ENCODE assay signal across 8 cellular contexts in the genomic region with DNA sequence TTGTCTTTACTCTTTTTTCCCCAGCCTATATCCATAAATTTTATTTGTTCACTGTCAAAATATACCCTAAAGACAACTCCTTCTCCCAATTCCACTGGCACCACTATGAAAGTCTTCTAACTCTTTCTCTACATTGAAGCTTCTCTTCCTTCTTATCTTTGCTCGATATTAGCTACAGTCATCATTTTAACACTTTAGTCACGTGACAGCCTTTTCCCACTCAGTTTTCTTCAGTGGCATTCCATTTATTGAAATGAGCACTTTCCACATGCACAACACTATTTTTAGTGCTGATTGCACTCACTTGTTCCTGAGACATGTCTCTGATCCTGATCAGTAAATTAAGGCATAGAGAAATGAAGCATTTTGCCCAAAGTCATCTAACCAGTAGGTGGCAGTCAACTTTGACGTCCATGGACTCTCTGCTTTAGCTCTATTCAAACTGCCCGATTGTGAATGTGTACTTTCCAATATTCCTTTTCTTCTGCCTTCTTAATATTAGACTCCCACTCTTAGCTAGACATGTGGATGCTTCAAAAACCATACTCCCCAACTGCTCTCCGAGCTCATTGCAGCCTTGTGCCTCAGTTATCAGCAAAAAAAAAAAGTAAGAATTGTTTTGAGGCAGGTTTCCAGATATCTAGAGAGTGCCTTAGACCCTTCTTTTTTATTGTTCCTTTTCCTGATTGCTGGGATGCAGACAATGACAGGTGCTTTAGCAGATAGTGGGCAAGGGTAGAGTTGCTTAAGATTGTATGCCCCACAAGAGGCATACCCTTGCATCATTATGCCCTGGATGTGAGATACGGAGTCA.
A peak's percentile ranks its signal among the peaks of the same experiment; 100 is the strongest.
DNase-seq lines count a peak whose midpoint lies in the region; ATAC-seq and TF ChIP-seq lines count a peak whose summit lies in the region.

No MANE protein-coding gene starts in this region.

- H3K4me1 Mint-ChIP-seq in MCF 10A (ENCODE audit: insufficient read depth, unreplicated experiment), result peaks cover 5% of the 10 kb centered on the region

- TF ChIP-seq CTCF in MCF 10A (IDR thresholded peaks at IDR 0.05; ENCODE audit: unreplicated experiment), result peak; percentile 57
- peak in 1 of 3 donors; percentile 9 for TF ChIP-seq CTCF in breast epithelium (IDR thresholded peaks at IDR 0.05)
- TF ChIP-seq CTCF in body of pancreas (IDR thresholded peaks at IDR 0.05), result peak in 6 of 7 experiments; percentile 17 to 40 (median 31)
- TF ChIP-seq CTCF in mucosa of descending colon (IDR thresholded peaks at IDR 0.05), result no peak
- TF ChIP-seq CTCF in spleen (IDR thresholded peaks at IDR 0.05 in 8 of 11, conservative IDR thresholded peaks at IDR 0.05 in 3 of 11), result no peak

- H3K27me3 ChIP-seq in breast epithelium (peaks cover 0 to 3% of the 10 kb centered on the region in 2 donors), body of pancreas (no peaks in the 10 kb centered on the region), spleen (replicated peaks in 1 of 7) (no peaks in the 10 kb centered on the region)

- H3K27ac ChIP-seq in breast epithelium, result no peak overlapping the region
- H3K27ac ChIP-seq in body of pancreas, result no peak overlapping the region
- H3K27ac ChIP-seq in spleen, result no peak overlapping the region

- no peaks in the 10 kb centered on the region for H3K9me3 ChIP-seq in breast epithelium
- no peaks in the 10 kb centered on the region for H3K9me3 ChIP-seq in body of pancreas
- no peaks in the 10 kb centered on the region for H3K9me3 ChIP-seq in mucosa of descending colon
- no peaks in the 10 kb centered on the region for H3K9me3 ChIP-seq in spleen

- no peak overlapping the region for H3K27ac Mint-ChIP-seq in MCF 10A (ENCODE audit: low read depth, unreplicated experiment)

- BruUV-seq in MCF 10A (replicated peaks; lab: Mats Ljungman, UMichigan), result no TSS peak

- DNase-seq in MCF 10A (ENCODE audit: unreplicated experiment) (peak; percentile 51), breast epithelium (ENCODE audit: low spot score in 2 of 2) (no peak), NCI-H146 treated with DMSO at 0.1 percent for 48 hours (lab: John Stamatoyannopoulos, UW; ENCODE audit: unreplicated experiment) (peak; percentile 55), body of pancreas (no peak), mucosa of descending colon (peak in 1 of 3 donors; percentile 28), spleen (no peak)
- no peak for DNase-seq in stimulated activated CD4-positive, alpha-beta T cell treated with anti-CD3 and anti-CD28 coated beads, Interleukin-15, amount 100 ng/mL, for 24 hours

- H3K4me1 ChIP-seq in breast epithelium (no peaks in the 10 kb centered on the region), body of pancreas (no peaks in the 10 kb centered on the region), mucosa of descending colon (ENCODE audit: low read depth) (no peaks in the 10 kb centered on the region), spleen (no peaks in the 10 kb centered on the region)

- H3K9me3 Mint-ChIP-seq in MCF 10A (ENCODE audit: unreplicated experiment), result no peaks in the 10 kb centered on the region

- POLR2A ChIA-PET in MCF 10A (lab: Yijun Ruan, JAX), result interaction anchor here (0.7 kb wide), 1 partner anchor 1310 kb away, joined by 3 read pairs; no protein-coding TSS in a partner anchor

- ATAC-seq in body of pancreas (no peak), mucosa of descending colon (peak; percentile 24)
- no peak for ATAC-seq in activated CD4-positive, CD25-positive, alpha-beta regulatory T cell treated with anti-CD3 and anti-CD28 coated beads, Interleukin-2, amount 50 U/mL, for 24 hours

- CTCF ChIA-PET in MCF 10A (lab: Yijun Ruan, JAX), result interaction anchor here (0.6 to 2.7 kb wide), 25 partner anchors 11 to 1838 kb away, joined by 3 to 18 read pairs (median 3); no protein-coding TSS in a partner anchor

- H3K4me3 ChIP-seq in breast epithelium, result no peak overlapping the region
- no peak overlapping the region for H3K4me3 ChIP-seq in body of pancreas
- H3K4me3 ChIP-seq in mucosa of descending colon, result no peak overlapping the region
- H3K4me3 ChIP-seq in spleen, result no peak overlapping the region

- H3K27me3 Mint-ChIP-seq in MCF 10A (ENCODE audit: insufficient read depth, unreplicated experiment), result no peaks in the 10 kb centered on the region

- WGBS in body of pancreas, 2 donors, result 22 to 29% methylated on average over 6 of the region's 6 CpGs
- 39 to 43% (median 42%) methylated on average over 6 of the region's 6 CpGs for WGBS in spleen, 5 donors

- no peaks in the 10 kb centered on the region for H3K36me3 Mint-ChIP-seq in MCF 10A (ENCODE audit: insufficient read depth, unreplicated experiment)

- H3K36me3 ChIP-seq in breast epithelium, result no peaks in the 10 kb centered on the region
- no peaks in the 10 kb centered on the region for H3K36me3 ChIP-seq in body of pancreas (replicated peaks in 1 of 2; ENCODE audit: insufficient read depth in 1 of 2, low read depth in 2 of 2)
- H3K36me3 ChIP-seq in mucosa of descending colon (ENCODE audit: low read depth), result no peaks in the 10 kb centered on the region
- H3K36me3 ChIP-seq in spleen, result no peaks in the 10 kb centered on the region

- TF ChIP-seq POLR2A in breast epithelium (IDR thresholded peaks at IDR 0.05) (no peak), body of pancreas (IDR thresholded peaks at IDR 0.05) (no peak), spleen (IDR thresholded peaks at IDR 0.05) (no peak)

- no peak overlapping the region for H3K4me3 Mint-ChIP-seq in MCF 10A (ENCODE audit: unreplicated experiment)

- intact Hi-C loops in MCF 10A (cut with micrococcal nuclease), result loop anchor here (5.0 to 10.0 kb wide), 3 partner anchors 397 to 1839 kb away; a partner anchor contains a TSS
- intact Hi-C loops in breast epithelium (cut with DNase I; ENCODE audit: low total_unique reads), result no loop called here
- intact Hi-C loops in body of pancreas (cut with DNase I), result no loop called here
- intact Hi-C loops in mucosa of descending colon (cut with DNase I, micrococcal nuclease), result no loop called here
- intact Hi-C loops in spleen (cut with DNase I; ENCODE audit: low total_unique reads), result no loop called here

Comparison
In these comparisons a context has a peak if more than half of its experiments do, and no peak if none do; other contexts are left out.
1. DNase-seq: peak in MCF 10A (single experiment) and NCI-H146 treated with DMSO at 0.1 percent for 48 hours (single experiment); none in breast epithelium (0 of 2), body of pancreas (0 of 4), spleen (single experiment) and stimulated activated CD4-positive, alpha-beta T cell treated with anti-CD3 and anti-CD28 coated beads, Interleukin-15, amount 100 ng/mL, for 24 hours (single experiment).
2. CTCF ChIP-seq: peak in MCF 10A (single experiment) and body of pancreas (6 of 7); none in mucosa of descending colon (single experiment) and spleen (0 of 11).